In genomic region chr6:3696525-3696924, GRCh38 we compare ENCODE assay signal across 15 cellular contexts. TPM values are rescaled to one million over a fixed set of nuclear protein-coding genes. Genes with fewer than 3 reads are reported as not detected.
DNase-seq lines count a peak whose midpoint lies in the region; ATAC-seq and TF ChIP-seq lines count a peak whose summit lies in the region.
"Had no signal": no experiment of that assay in that cellular context is flagged by ENCODE, and none has a peak within 500 bp of the region (broad histone marks: within the 10 kb centered on the region; RNA-seq: fewer than 3 reads in every experiment).

No MANE protein-coding gene starts in this region.

- H3K27me3 ChIP-seq in dorsolateral prefrontal cortex: no peaks in the 10 kb centered on the region
- H3K27me3 ChIP-seq in naive thymus-derived CD4-positive, alpha-beta T cell (ENCODE audit: control insufficient read depth in 2 of 2, insufficient read depth in 2 of 2, low read length in 2 of 2): no peaks in the 10 kb centered on the region
- H3K27me3 ChIP-seq: BLaER1, left lung had no signal

- peak overlapping the region in 1 of 59 donors; percentile 9 for H3K4me3 ChIP-seq in dorsolateral prefrontal cortex
- no peak overlapping the region for H3K4me3 ChIP-seq in naive thymus-derived CD4-positive, alpha-beta T cell (ENCODE audit: low read length)
- H3K4me3 ChIP-seq: BLaER1, left lung had no signal

- no peaks in the 10 kb centered on the region for H3K4me1 Mint-ChIP-seq in naive thymus-derived CD4-positive, alpha-beta T cell

- H3K9me3 Mint-ChIP-seq in naive thymus-derived CD4-positive, alpha-beta T cell: peaks cover 0 to 16% (median 6%) of the 10 kb centered on the region in 11 donors

- H3K27ac Mint-ChIP-seq in naive thymus-derived CD4-positive, alpha-beta T cell: no peak overlapping the region
- H3K27ac Mint-ChIP-seq: stimulated activated naive CD8-positive, alpha-beta T cell treated with anti-CD3 and anti-CD28 coated beads, Interleukin-15, Interleukin-2, amounts not matched to agents 100 ng/mL and 50 ng/mL, for 24 hours had no signal

- POLR2A ChIA-PET in naive thymus-derived CD4-positive, alpha-beta T cell (lab: Charles Lee): no interaction called here

- intact Hi-C loops in dorsolateral prefrontal cortex (cut with DNase I) (no loop called here), posterior cingulate gyrus (cut with DNase I) (no loop called here)
- intact Hi-C loops in naive thymus-derived CD4-positive, alpha-beta T cell (cut with micrococcal nuclease): no loop called here

- peak overlapping the region in 31 of 59 donors; percentile 1 to 76 (median 36) for H3K27ac ChIP-seq in dorsolateral prefrontal cortex
- no peak overlapping the region for H3K27ac ChIP-seq in naive thymus-derived CD4-positive, alpha-beta T cell (ENCODE audit: low read depth, low read length)
- H3K27ac ChIP-seq: BLaER1, left lung had no signal

- ATAC-seq in GM21390 (IDR thresholded peaks at IDR 0.05; ENCODE audit: unreplicated experiment): no peak
- ATAC-seq in naive thymus-derived CD4-positive, alpha-beta T cell: no peak
- ATAC-seq: right cardiac atrium had no signal

- CTCF ChIA-PET in naive thymus-derived CD4-positive, alpha-beta T cell (lab: Charles Lee): no interaction called here

- DNase-seq in G401 (ENCODE audit: low spot score) (peak; percentile 58), NCI-H526 (lab: John Stamatoyannopoulos, UW) (peak; percentile 77 to 88), dorsolateral prefrontal cortex (peak in 3 of 10 donors; percentile 39 to 55 (median 47)), posterior cingulate gyrus (peak in 6 of 10 donors; percentile 18 to 85 (median 48)), H4 (ENCODE audit: low spot score) (no peak)
- DNase-seq in naive thymus-derived CD4-positive, alpha-beta T cell: no peak
- DNase-seq: activated effector memory CD4-positive, alpha-beta T cell treated with Interleukin-2 at 50 U/mL for 16 hours; KBM-7; left lung; NK-92 treated with Interleukin-12 subunit alpha and Interleukin-12 subunit beta, amount 100 ng/mL, for 24 hours; occipital lobe; right cardiac atrium had no signal

- no peak for TF ChIP-seq CTCF in dorsolateral prefrontal cortex (IDR thresholded peaks at IDR 0.05 in 54 of 56, conservative IDR thresholded peaks at IDR 0.05 in 2 of 56; ENCODE audit: low read depth in 1 of 56, partially characterized antibody in 56 of 56)

- no peaks in the 10 kb centered on the region for H3K4me1 ChIP-seq in naive thymus-derived CD4-positive, alpha-beta T cell (ENCODE audit: control insufficient read depth in 2 of 2, insufficient read depth in 2 of 2, low read length in 2 of 2)
- H3K4me1 ChIP-seq: BLaER1, left lung had no signal

- H3K36me3 Mint-ChIP-seq in naive thymus-derived CD4-positive, alpha-beta T cell: peaks cover 0 to 7% (median 6%) of the 10 kb centered on the region in 5 donors

- no peak overlapping the region for H3K4me3 Mint-ChIP-seq in naive thymus-derived CD4-positive, alpha-beta T cell
- H3K4me3 Mint-ChIP-seq: stimulated activated naive CD8-positive, alpha-beta T cell treated with anti-CD3 and anti-CD28 coated beads, Interleukin-15, Interleukin-2, amounts not matched to agents 100 ng/mL and 50 ng/mL, for 24 hours had no signal

- in situ Hi-C loops in G401 (cut with HindIII; ENCODE audit: low sequenced_read_pairs): no loop called here

- peaks cover 0 to 15% (median 8%) of the 10 kb centered on the region in 5 donors for H3K27me3 Mint-ChIP-seq in naive thymus-derived CD4-positive, alpha-beta T cell

- no peaks in the 10 kb centered on the region for H3K9me3 ChIP-seq in naive thymus-derived CD4-positive, alpha-beta T cell (ENCODE audit: control insufficient read depth in 2 of 3, low read length in 3 of 3)

- no peaks in the 10 kb centered on the region for H3K36me3 ChIP-seq in naive thymus-derived CD4-positive, alpha-beta T cell (ENCODE audit: control insufficient read depth in 2 of 3, insufficient read depth in 3 of 3, low read length in 3 of 3)
- H3K36me3 ChIP-seq: BLaER1, left lung had no signal

RNA-seq across cellular contexts. Expression of gene PXDC1, which starts 55.0 kb away (rescaled TPM):
- total RNA-seq in G401 (2014; rRNA removed; shearing (Covaris generic)): 1.4 and 2.1 TPM in 2 replicates
- 10 to 100 TPM in 115 of 120 experiments, 1 to 10 TPM in 5; 8.4 to 47.3 (median 17.5) TPM for total RNA-seq in dorsolateral prefrontal cortex
- total RNA-seq in H4 (2014; rRNA removed; shearing (Covaris generic)): 13.7 and 21.3 TPM in 2 replicates
- under 1 TPM; 0.29 to 0.68 (median 0.39) TPM for total RNA-seq in naive thymus-derived CD4-positive, alpha-beta T cell
- not detected for polyA plus RNA-seq in naive thymus-derived CD4-positive, alpha-beta T cell

Comparison
In these comparisons a context has a peak if more than half of its experiments do, and no peak if none do; other contexts are left out.
1. DNase-seq: peak in G401 (single experiment), NCI-H526 (2 of 2) and posterior cingulate gyrus (6 of 10); none in H4 (single experiment) and naive thymus-derived CD4-positive, alpha-beta T cell (0 of 9).